ENCODE assay signal across 1 cellular context in the genomic region with DNA sequence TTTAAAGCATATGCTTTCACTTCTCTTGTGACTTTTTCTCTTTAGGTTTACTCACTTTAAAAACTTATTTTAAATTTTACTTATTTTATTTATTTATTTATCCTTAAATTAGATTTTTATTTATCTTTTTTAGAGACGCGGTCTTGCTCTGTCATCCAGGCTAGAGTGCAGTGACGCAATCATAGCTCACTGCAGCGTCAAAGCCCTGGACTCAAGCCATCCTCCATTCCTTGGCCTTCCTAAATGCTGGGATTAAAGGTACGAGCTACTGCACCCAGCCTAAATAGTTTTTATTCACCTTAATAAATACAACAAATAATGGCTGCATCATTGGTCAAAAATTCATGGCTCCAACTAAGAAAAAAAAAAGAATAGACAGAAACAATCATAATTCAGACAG.
TF ChIP-seq lines count a peak whose summit lies in the region.

No MANE protein-coding gene starts in this region.

TF ChIP-seq in H1, 55 proteins besides CTCF, POLR2A, EP300 and RAD21 (continued from another document):
- TF ChIP-seq CHD7 (IDR thresholded peaks at IDR 0.05; ENCODE audit: insufficient replicate concordance, low read length) (no peak), KDM1A (IDR thresholded peaks at IDR 0.05; ENCODE audit: borderline replicate concordance, low read length) (no peak)
TF ChIP-seq in H1: peak in this region for 1.
